Comparison of ENCODE assay signal across 17 cellular contexts in the genomic region with DNA sequence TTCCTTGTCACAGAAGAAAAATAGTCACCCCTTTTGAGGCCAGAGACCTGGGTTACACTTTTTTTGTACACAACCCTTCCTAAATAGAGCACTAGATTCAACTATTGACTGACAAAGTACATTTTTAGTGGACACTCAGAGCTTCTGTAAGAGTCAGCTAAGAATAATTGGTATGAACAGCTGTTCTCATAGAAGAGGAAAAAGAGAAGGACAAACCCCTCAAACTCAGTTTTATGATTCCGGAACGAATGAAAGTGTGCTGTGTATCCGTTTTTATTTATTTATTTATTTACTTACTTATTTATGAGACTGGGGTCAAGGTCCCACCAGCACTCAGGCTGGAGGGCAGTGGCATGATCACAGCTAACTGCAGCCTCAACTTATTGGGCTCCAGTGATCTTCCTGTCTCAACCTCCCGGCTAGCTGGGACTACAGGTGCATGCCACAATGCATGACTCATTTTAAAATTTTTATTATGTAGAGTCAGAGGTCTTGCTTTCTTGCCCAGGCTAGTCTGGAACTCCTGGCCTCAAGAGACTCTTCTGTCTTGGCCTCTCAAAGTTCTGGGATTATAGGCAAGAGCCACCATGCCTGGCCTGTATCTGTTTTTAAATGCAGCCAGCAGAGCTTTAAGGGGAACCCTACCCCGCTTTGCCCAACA. TPM values are rescaled to one million over a fixed set of nuclear protein-coding genes. Genes with fewer than 3 reads are reported as not detected.
DNase-seq lines count a peak whose midpoint lies in the region; ATAC-seq, FAIRE-seq and TF ChIP-seq lines count a peak whose summit lies in the region.
"Had no signal": no experiment of that assay in that cellular context is flagged by ENCODE, and none has a peak within 500 bp of the region (broad histone marks: within the 10 kb centered on the region; RNA-seq: fewer than 3 reads in every experiment).

No MANE protein-coding gene starts in this region.

- H3K27ac ChIP-seq in liver (ENCODE audit: low read depth in 1 of 2, low read length in 2 of 2), result peak overlapping the region; percentile 73 to 74
- no peak overlapping the region for H3K27ac ChIP-seq in right atrium auricular region

- H3K27me3 ChIP-seq in Caco-2 (replicated peaks; ENCODE audit: control insufficient read depth, insufficient read depth, low read length), result no peaks in the 10 kb centered on the region
- no peaks in the 10 kb centered on the region for H3K27me3 ChIP-seq in bronchial epithelial cell (ENCODE audit: control insufficient read depth, insufficient read depth, low read length)
- no peaks in the 10 kb centered on the region for H3K27me3 ChIP-seq in liver (ENCODE audit: control insufficient read depth in 4 of 4, insufficient read depth in 4 of 4, low read length in 3 of 4)
- H3K27me3 ChIP-seq in right atrium auricular region, result no peaks in the 10 kb centered on the region

- peaks cover 31% of the 10 kb centered on the region for H3K4me1 Mint-ChIP-seq in Caco-2 (ENCODE audit: low read depth, unreplicated experiment)
- H3K4me1 Mint-ChIP-seq: central memory CD8-positive, alpha-beta T cell had no signal

- peak overlapping the region in 1 of 2 donors; percentile 58 for H3K9ac ChIP-seq in liver (ENCODE audit: low read depth in 1 of 2, low read length in 2 of 2)

- TF ChIP-seq EP300 in Ishikawa (IDR thresholded peaks at IDR 0.05; ENCODE audit: borderline replicate concordance), result peak; percentile 17; the same call in 1 of the 2 replicates

- no peak overlapping the region for H3K4me3 Mint-ChIP-seq in Caco-2 (ENCODE audit: unreplicated experiment)
- H3K4me3 Mint-ChIP-seq: activated CD8-positive, alpha-beta T cell treated with anti-CD3 and anti-CD28 coated beads for 36 hours; activated T-helper 1 cell treated with anti-CD3 and anti-CD28 coated beads, Interleukin-12 subunit alpha, Interleukin-12 subunit beta, Interleukin-2, Interleukin-4 antibody, amounts not matched to agents 30 ng/mL and 10 ng/mL and 1 ng/mL, durations not matched to agents 14 hours and 24 hours and 36 hours; central memory CD8-positive, alpha-beta T cell; effector memory CD8-positive, alpha-beta T cell; type B pancreatic cell had no signal

- DNase-seq in Caco-2 (peak in 1 of 2 experiments; percentile 16), bronchial epithelial cell (ENCODE audit: low read depth) (peak; percentile 87), right atrium auricular region (ENCODE audit: low spot score) (no peak)
- DNase-seq in stimulated activated CD8-positive, alpha-beta memory T cell treated with anti-CD3 and anti-CD28 coated beads, Interleukin-4, amount 100 ng/mL, for 48 hours, result no peak
- DNase-seq in stimulated activated CD4-positive, alpha-beta T cell treated with anti-CD3 and anti-CD28 coated beads, Interleukin-2, amount 100 ng/mL, for 24 hours, result no peak
- DNase-seq: activated CD8-positive, alpha-beta T cell treated with anti-CD3 and anti-CD28 coated beads for 36 hours; effector memory CD8-positive, alpha-beta T cell; NCI-H1694; NCI-H446 treated with DMSO at 0.1 percent for 48 hours; OCI-M1 had no signal

- no peak for FAIRE-seq in bronchial epithelial cell (lab: Jason Lieb, UNC)
- FAIRE-seq: G401.6 had no signal

- H3K9me3 ChIP-seq in Caco-2, result no peaks in the 10 kb centered on the region
- no peaks in the 10 kb centered on the region for H3K9me3 ChIP-seq in liver (ENCODE audit: control insufficient read depth in 4 of 4, low read length in 3 of 4)
- no peaks in the 10 kb centered on the region for H3K9me3 ChIP-seq in right atrium auricular region

- CTCF ChIA-PET in Caco-2 (lab: Charles Lee), result interaction anchor here (1.5 to 1.6 kb wide), 2 partner anchors 9 to 235 kb away, joined by 3 to 5 read pairs; no protein-coding TSS in a partner anchor

- POLR2A ChIA-PET in Caco-2 (lab: Charles Lee), result interaction anchor here (0.6 kb wide), 1 partner anchor 36 kb away, joined by 3 read pairs; a partner anchor contains a TSS

- H3K36me3 ChIP-seq in Caco-2 (ENCODE audit: control insufficient read depth, insufficient read depth, low read length), result no peaks in the 10 kb centered on the region
- no peaks in the 10 kb centered on the region for H3K36me3 ChIP-seq in bronchial epithelial cell (ENCODE audit: control insufficient read depth, insufficient read depth, low read length)
- H3K36me3 ChIP-seq in liver (ENCODE audit: control insufficient read depth in 4 of 4, insufficient read depth in 3 of 4, low read depth in 1 of 4, low read length in 3 of 4), result no peaks in the 10 kb centered on the region
- no peaks in the 10 kb centered on the region for H3K36me3 ChIP-seq in right atrium auricular region

- peak overlapping the region; percentile 58 for H3K27ac Mint-ChIP-seq in Caco-2 (ENCODE audit: unreplicated experiment)
- H3K27ac Mint-ChIP-seq: activated CD8-positive, alpha-beta T cell treated with anti-CD3 and anti-CD28 coated beads for 36 hours; activated T-helper 1 cell treated with anti-CD3 and anti-CD28 coated beads, Interleukin-12 subunit alpha, Interleukin-12 subunit beta, Interleukin-2, Interleukin-4 antibody, amounts not matched to agents 30 ng/mL and 10 ng/mL and 1 ng/mL, durations not matched to agents 14 hours and 24 hours and 36 hours; effector memory CD8-positive, alpha-beta T cell; type B pancreatic cell had no signal

- intact Hi-C loops in Caco-2 (cut with micrococcal nuclease; ENCODE audit: unreplicated experiment), result no loop called here

- no peak for TF ChIP-seq RAD21 in Ishikawa (IDR thresholded peaks at IDR 0.05; ENCODE audit: low read depth)
- TF ChIP-seq RAD21 in liver (IDR thresholded peaks at IDR 0.05), result peak; percentile 6 to 22

- no peak for ATAC-seq in GM21723 (IDR thresholded peaks at IDR 0.05; ENCODE audit: unreplicated experiment)
- ATAC-seq: activated CD8-positive, alpha-beta T cell treated with anti-CD3 and anti-CD28 coated beads for 36 hours; effector memory CD8-positive, alpha-beta T cell had no signal

- no peak overlapping the region for H3K4me3 ChIP-seq in Caco-2 (ENCODE audit: low read depth, low read length)
- no peak overlapping the region for H3K4me3 ChIP-seq in bronchial epithelial cell (ENCODE audit: low read depth, low read length)
- H3K4me3 ChIP-seq in liver (ENCODE audit: low read depth in 1 of 3, low read length in 3 of 3), result no peak overlapping the region
- no peak overlapping the region for H3K4me3 ChIP-seq in right atrium auricular region

- BruUV-seq in Caco-2 (replicated peaks; lab: Mats Ljungman, UMichigan), result no TSS peak

- 52% methylated on average over 5 of the region's 5 CpGs for WGBS in liver

- no peak for TF ChIP-seq CTCF in Caco-2 (IDR thresholded peaks at IDR 0.05; ENCODE audit: insufficient read depth in 1 of 2, low read depth in 1 of 2, low read length in 1 of 2, severe bottlenecking in 1 of 2, unreplicated experiment in 1 of 2)
- TF ChIP-seq CTCF in bronchial epithelial cell (IDR thresholded peaks at IDR 0.05; ENCODE audit: insufficient read depth, low read length, severe bottlenecking), result no peak
- TF ChIP-seq CTCF in liver (IDR thresholded peaks at IDR 0.05; ENCODE audit: low read depth, low read length, missing input control), result no peak
- no peak for TF ChIP-seq CTCF in right atrium auricular region (IDR thresholded peaks at IDR 0.05)

- no peaks in the 10 kb centered on the region for H3K27me3 Mint-ChIP-seq in Caco-2 (ENCODE audit: insufficient read depth, unreplicated experiment)

- no peaks in the 10 kb centered on the region for H3K9me3 Mint-ChIP-seq in Caco-2 (ENCODE audit: unreplicated experiment)
- H3K9me3 Mint-ChIP-seq: activated CD8-positive, alpha-beta T cell treated with anti-CD3 and anti-CD28 coated beads for 36 hours; activated T-helper 1 cell treated with anti-CD3 and anti-CD28 coated beads, Interleukin-12 subunit alpha, Interleukin-12 subunit beta, Interleukin-2, Interleukin-4 antibody, amounts not matched to agents 30 ng/mL and 10 ng/mL and 1 ng/mL, durations not matched to agents 14 hours and 24 hours and 36 hours; central memory CD8-positive, alpha-beta T cell; effector memory CD8-positive, alpha-beta T cell; type B pancreatic cell had no signal

- peaks cover 6% of the 10 kb centered on the region for H3K36me3 Mint-ChIP-seq in Caco-2 (ENCODE audit: insufficient read depth, unreplicated experiment)
- H3K36me3 Mint-ChIP-seq: type B pancreatic cell had no signal

- H3K4me1 ChIP-seq in Caco-2 (peaks cover 41% of the 10 kb centered on the region), liver (ENCODE audit: control insufficient read depth in 4 of 4, insufficient read depth in 4 of 4, low read length in 3 of 4) (peaks cover 4 to 27% (median 15%) of the 10 kb centered on the region in 4 donors), right atrium auricular region (peaks cover 0 to 6% of the 10 kb centered on the region in 2 donors)

TF ChIP-seq in Ishikawa, 13 proteins besides CTCF, POLR2A, EP300 and RAD21:
- TF ChIP-seq, protein P1, sequence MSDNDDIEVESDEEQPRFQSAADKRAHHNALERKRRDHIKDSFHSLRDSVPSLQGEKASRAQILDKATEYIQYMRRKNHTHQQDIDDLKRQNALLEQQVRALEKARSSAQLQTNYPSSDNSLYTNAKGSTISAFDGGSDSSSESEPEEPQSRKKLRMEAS (IDR thresholded peaks at IDR 0.05), result 0 out of 2 replicates have a peak, but pooled peaks have one; percentile 31
- TF ChIP-seq TEAD4 (IDR thresholded peaks at IDR 0.05) (peak; percentile 72), FOXM1 (IDR thresholded peaks at IDR 0.05; ENCODE audit: borderline replicate concordance, low read depth) (no peak)

TF ChIP-seq in liver, 16 proteins besides CTCF, POLR2A, EP300 and RAD21:
- TF ChIP-seq FOXA2 (IDR thresholded peaks at IDR 0.05) (no peak), RXRA (IDR thresholded peaks at IDR 0.05) (peak; percentile 40 to 60), HNF4A (conservative IDR thresholded peaks at IDR 0.05) (peak; percentile 18 to 25), TAF1 (conservative IDR thresholded peaks at IDR 0.05) (no peak), SP1 (IDR thresholded peaks at IDR 0.05) (peak; percentile 16)
TF ChIP-seq in liver: peak in this region for 3.

RNA-seq across cellular contexts. Expression of a gene that starts 36.0 kb away (rescaled TPM):
- total RNA-seq in Caco-2 (2022), result 59.1 and 61.4 TPM in 2 replicates
- 2.9 and 4.2 TPM in 2 replicates for total RNA-seq in bronchial epithelial cell
- total RNA-seq in liver, result 10 to 100 TPM; 31.0 to 31.1 TPM
- polyA plus RNA-seq in liver, result 10 to 100 TPM; 14.7 to 23.1 TPM
- total RNA-seq in right atrium auricular region, result 1 to 10 TPM; 3.4 to 6.4 TPM

Comparison
In these comparisons a context has a peak if more than half of its experiments do, and no peak if none do; other contexts are left out.
1. H3K27ac ChIP-seq: peak in liver (2 of 2); none in right atrium auricular region (0 of 2).